In genomic region chr11:83681045-83681781, GRCh38 we compare ENCODE assay signal across 8 cellular contexts.
DNase-seq lines count a peak whose midpoint lies in the region; ATAC-seq and TF ChIP-seq lines count a peak whose summit lies in the region.

No MANE protein-coding gene starts in this region.

- BruUV-seq in Caco-2 (replicated peaks; lab: Mats Ljungman, UMichigan): no TSS peak

- CTCF ChIA-PET in Caco-2 (lab: Charles Lee): interaction anchor here (1.0 to 1.2 kb wide), 3 partner anchors 10 to 42 kb away, joined by 3 to 5 read pairs (median 4); no protein-coding TSS in a partner anchor
- CTCF ChIA-PET in CD8-positive, alpha-beta T cell (lab: Charles Lee): no interaction called here
- CTCF ChIA-PET in activated naive CD4-positive, alpha-beta T cell treated with anti-CD3 and anti-CD28 coated beads for 36 hours (lab: Charles Lee): no interaction called here

- TF ChIP-seq CTCF in Caco-2 (IDR thresholded peaks at IDR 0.05; ENCODE audit: insufficient read depth in 1 of 2, low read depth in 1 of 2, low read length in 1 of 2, severe bottlenecking in 1 of 2, unreplicated experiment in 1 of 2): no peak
- TF ChIP-seq CTCF in CD8-positive, alpha-beta T cell (IDR thresholded peaks at IDR 0.05): no peak

- DNase-seq in Caco-2 (no peak), NCI-H2171 (lab: John Stamatoyannopoulos, UW) (peak; percentile 28), GOT3 (lab: John Stamatoyannopoulos, UW) (no peak)
- DNase-seq in CD8-positive, alpha-beta T cell: no peak
- DNase-seq in activated naive CD4-positive, alpha-beta T cell treated with anti-CD3 and anti-CD28 coated beads for 36 hours: no peak
- DNase-seq in stimulated activated CD4-positive, alpha-beta T cell treated with anti-CD3 and anti-CD28 coated beads, Interleukin-2, amount 100 ng/mL, for 24 hours: no peak

- no peak overlapping the region for H3K4me3 ChIP-seq in Caco-2 (ENCODE audit: low read depth, low read length)
- peak overlapping the region; percentile 1; the same call in 1 of the 2 replicates for H3K4me3 ChIP-seq in iPS-20b (ENCODE audit: low read length)
- H3K4me3 ChIP-seq in CD8-positive, alpha-beta T cell (ENCODE audit: low read depth, low read length): no peak overlapping the region

- H3K27ac ChIP-seq in iPS-20b (ENCODE audit: low read length): no peak overlapping the region
- H3K27ac ChIP-seq in CD8-positive, alpha-beta T cell (ENCODE audit: low read depth, low read length): no peak overlapping the region

- H3K4me1 ChIP-seq in Caco-2 (peaks cover 51% of the 10 kb centered on the region), iPS-20b (ENCODE audit: insufficient read depth, low read length) (peaks cover 18% of the 10 kb centered on the region)
- H3K4me1 ChIP-seq in CD8-positive, alpha-beta T cell (ENCODE audit: insufficient read depth, low read length): no peaks in the 10 kb centered on the region

- no peaks in the 10 kb centered on the region for H3K9me3 Mint-ChIP-seq in Caco-2 (ENCODE audit: unreplicated experiment)
- H3K9me3 Mint-ChIP-seq in CD8-positive, alpha-beta T cell: no peaks in the 10 kb centered on the region
- no peaks in the 10 kb centered on the region for H3K9me3 Mint-ChIP-seq in activated naive CD4-positive, alpha-beta T cell treated with anti-CD3 and anti-CD28 coated beads for 36 hours

- peaks cover 33% of the 10 kb centered on the region for H3K4me1 Mint-ChIP-seq in Caco-2 (ENCODE audit: low read depth, unreplicated experiment)
- H3K4me1 Mint-ChIP-seq in CD8-positive, alpha-beta T cell (ENCODE audit: low read depth): no peaks in the 10 kb centered on the region
- no peaks in the 10 kb centered on the region for H3K4me1 Mint-ChIP-seq in activated naive CD4-positive, alpha-beta T cell treated with anti-CD3 and anti-CD28 coated beads for 36 hours (ENCODE audit: low read depth)

- no peak overlapping the region for H3K9ac ChIP-seq in iPS-20b (ENCODE audit: low read depth, low read length)

- H3K27ac Mint-ChIP-seq in Caco-2 (ENCODE audit: unreplicated experiment): peak overlapping the region; percentile 70
- no peak overlapping the region for H3K27ac Mint-ChIP-seq in CD8-positive, alpha-beta T cell
- no peak overlapping the region for H3K27ac Mint-ChIP-seq in activated naive CD4-positive, alpha-beta T cell treated with anti-CD3 and anti-CD28 coated beads for 36 hours

- H3K27me3 Mint-ChIP-seq in Caco-2 (ENCODE audit: insufficient read depth, unreplicated experiment): no peaks in the 10 kb centered on the region
- peaks cover 6% of the 10 kb centered on the region for H3K27me3 Mint-ChIP-seq in CD8-positive, alpha-beta T cell (ENCODE audit: low read depth)
- peaks cover 5% of the 10 kb centered on the region for H3K27me3 Mint-ChIP-seq in activated naive CD4-positive, alpha-beta T cell treated with anti-CD3 and anti-CD28 coated beads for 36 hours (ENCODE audit: low read depth)

- peak overlapping the region; percentile 34 for H3K4me3 Mint-ChIP-seq in Caco-2 (ENCODE audit: unreplicated experiment)
- no peak overlapping the region for H3K4me3 Mint-ChIP-seq in CD8-positive, alpha-beta T cell
- H3K4me3 Mint-ChIP-seq in activated naive CD4-positive, alpha-beta T cell treated with anti-CD3 and anti-CD28 coated beads for 36 hours: no peak overlapping the region

- H3K36me3 Mint-ChIP-seq in Caco-2 (ENCODE audit: insufficient read depth, unreplicated experiment): no peaks in the 10 kb centered on the region
- H3K36me3 Mint-ChIP-seq in CD8-positive, alpha-beta T cell: no peaks in the 10 kb centered on the region
- H3K36me3 Mint-ChIP-seq in activated naive CD4-positive, alpha-beta T cell treated with anti-CD3 and anti-CD28 coated beads for 36 hours (ENCODE audit: low read depth): no peaks in the 10 kb centered on the region

- ATAC-seq in GM21528 (IDR thresholded peaks at IDR 0.05; ENCODE audit: low FRiP score, unreplicated experiment): peak; percentile 75
- no peak for ATAC-seq in CD8-positive, alpha-beta T cell

- POLR2A ChIA-PET in Caco-2 (lab: Charles Lee): no interaction called here
- POLR2A ChIA-PET in CD8-positive, alpha-beta T cell (lab: Charles Lee): no interaction called here

- H3K36me3 ChIP-seq in Caco-2 (ENCODE audit: control insufficient read depth, insufficient read depth, low read length) (no peaks in the 10 kb centered on the region), iPS-20b (ENCODE audit: insufficient read depth, low read depth, low read length) (no peaks in the 10 kb centered on the region)
- no peaks in the 10 kb centered on the region for H3K36me3 ChIP-seq in CD8-positive, alpha-beta T cell (ENCODE audit: insufficient read depth, low read length)

- no peaks in the 10 kb centered on the region for H3K27me3 ChIP-seq in Caco-2 (replicated peaks; ENCODE audit: control insufficient read depth, insufficient read depth, low read length)
- no peaks in the 10 kb centered on the region for H3K27me3 ChIP-seq in iPS-20b (ENCODE audit: insufficient read depth, low read length)
- no peaks in the 10 kb centered on the region for H3K27me3 ChIP-seq in CD8-positive, alpha-beta T cell (ENCODE audit: insufficient read depth, low read length)

- intact Hi-C loops in Caco-2 (cut with micrococcal nuclease; ENCODE audit: unreplicated experiment): no loop called here
- intact Hi-C loops in CD8-positive, alpha-beta T cell (cut with DNase I, micrococcal nuclease): no loop called here
- intact Hi-C loops in activated naive CD4-positive, alpha-beta T cell treated with anti-CD3 and anti-CD28 coated beads for 36 hours (cut with micrococcal nuclease): no loop called here

- no peaks in the 10 kb centered on the region for H3K9me3 ChIP-seq in Caco-2
- H3K9me3 ChIP-seq in iPS-20b (ENCODE audit: insufficient read depth, low read depth, low read length): no peaks in the 10 kb centered on the region
- H3K9me3 ChIP-seq in CD8-positive, alpha-beta T cell (ENCODE audit: low read length): no peaks in the 10 kb centered on the region
